24 cellular contexts compared by ENCODE assay signal in genomic region chr10:116792772-116793171, GRCh38. TPM values are rescaled to one million over a fixed set of nuclear protein-coding genes. Genes with fewer than 3 reads are reported as not detected.
DNase-seq lines count a peak whose midpoint lies in the region; ATAC-seq lines count a peak whose summit lies in the region.
"Had no signal": no experiment of that assay in that cellular context is flagged by ENCODE, and none has a peak within 500 bp of the region (broad histone marks: within the 10 kb centered on the region; RNA-seq: fewer than 3 reads in every experiment).

No MANE protein-coding gene starts in this region.

- ATAC-seq in activated T-helper 17 cell treated with anti-CD3 and anti-CD28 coated beads, Interleukin-2, amount 50 U/mL, for 72 hours (replicated peaks): peak; percentile 67
- ATAC-seq in stimulated activated effector memory CD8-positive, alpha-beta T cell treated with anti-CD3 and anti-CD28 coated beads, Interleukin-12 subunit alpha, Interleukin-12 subunit beta, amount 100 ng/mL, for 72 hours: peak; percentile 52
- ATAC-seq in stimulated activated naive CD8-positive, alpha-beta T cell treated with anti-CD3 and anti-CD28 coated beads, Interleukin-15, amount 100 ng/mL, for 72 hours: no peak
- no peak for ATAC-seq in HG02623 (IDR thresholded peaks at IDR 0.05; ENCODE audit: unreplicated experiment)
- ATAC-seq: GM12878 had no signal

- H3K4me1 Mint-ChIP-seq in activated T-cell treated with anti-CD3 and anti-CD28 coated beads, Interleukin-2, amount 50 U/mL, for 24 hours (ENCODE audit: low read depth): peaks cover 11% of the 10 kb centered on the region
- no peaks in the 10 kb centered on the region for H3K4me1 Mint-ChIP-seq in activated T-helper 17 cell treated with anti-CD3 and anti-CD28 coated beads, Interleukin-2, amount 50 U/mL, for 72 hours
- H3K4me1 Mint-ChIP-seq in stimulated activated effector memory CD8-positive, alpha-beta T cell treated with anti-CD3 and anti-CD28 coated beads, Interleukin-12 subunit alpha, Interleukin-12 subunit beta, amount 100 ng/mL, for 72 hours: peaks cover 12% of the 10 kb centered on the region
- peaks cover 21% of the 10 kb centered on the region for H3K4me1 Mint-ChIP-seq in stimulated activated naive CD8-positive, alpha-beta T cell treated with anti-CD3 and anti-CD28 coated beads, Interleukin-15, amount 100 ng/mL, for 72 hours

- H3K4me3 Mint-ChIP-seq in activated T-cell treated with anti-CD3 and anti-CD28 coated beads, Interleukin-2, amount 50 U/mL, for 24 hours: no peak overlapping the region
- no peak overlapping the region for H3K4me3 Mint-ChIP-seq in activated T-helper 17 cell treated with anti-CD3 and anti-CD28 coated beads, Interleukin-2, amount 50 U/mL, for 72 hours
- H3K4me3 Mint-ChIP-seq in stimulated activated effector memory CD8-positive, alpha-beta T cell treated with anti-CD3 and anti-CD28 coated beads, Interleukin-12 subunit alpha, Interleukin-12 subunit beta, amount 100 ng/mL, for 72 hours: no peak overlapping the region
- H3K4me3 Mint-ChIP-seq in stimulated activated naive CD8-positive, alpha-beta T cell treated with anti-CD3 and anti-CD28 coated beads, Interleukin-15, amount 100 ng/mL, for 72 hours: no peak overlapping the region
- H3K4me3 Mint-ChIP-seq: CD4-positive, alpha-beta memory T cell; CD4-positive, CD25-positive, alpha-beta regulatory T cell; CD8-positive, alpha-beta memory T cell had no signal

- DNase-seq in activated T-cell treated with anti-CD3 and anti-CD28 coated beads, Interleukin-2, amount 50 U/mL, for 24 hours: no peak
- DNase-seq in activated T-cell treated with anti-CD3 and anti-CD28 coated beads for 4 hours: no peak
- DNase-seq in stimulated activated effector memory CD8-positive, alpha-beta T cell treated with anti-CD3 and anti-CD28 coated beads, Interleukin-12 subunit alpha, Interleukin-12 subunit beta, amount 100 ng/mL, for 72 hours (ENCODE audit: low spot score in 2 of 2): no peak
- DNase-seq in stimulated activated naive CD8-positive, alpha-beta T cell treated with anti-CD3 and anti-CD28 coated beads, Interleukin-15, amount 100 ng/mL, for 72 hours: no peak
- DNase-seq: 8988T; ACHN; BE2C; C1 segment of cervical spinal cord; CD4-positive, alpha-beta memory T cell; CD4-positive, CD25-positive, alpha-beta regulatory T cell; CD8-positive, alpha-beta memory T cell; COR-L47; DMS 273 treated with DMSO at 0.1 percent for 48 hours; DMS153; DMS53; DMS79; DND-41; EL; GDM1 had no signal

- H3K27me3 Mint-ChIP-seq in activated T-cell treated with anti-CD3 and anti-CD28 coated beads, Interleukin-2, amount 50 U/mL, for 24 hours: peaks cover 44% of the 10 kb centered on the region
- H3K27me3 Mint-ChIP-seq in activated T-helper 17 cell treated with anti-CD3 and anti-CD28 coated beads, Interleukin-2, amount 50 U/mL, for 72 hours: peaks cover 25% of the 10 kb centered on the region
- peaks cover 45% of the 10 kb centered on the region for H3K27me3 Mint-ChIP-seq in stimulated activated naive CD8-positive, alpha-beta T cell treated with anti-CD3 and anti-CD28 coated beads, Interleukin-15, amount 100 ng/mL, for 72 hours

- peaks cover 3% of the 10 kb centered on the region for H3K9me3 Mint-ChIP-seq in activated T-cell treated with anti-CD3 and anti-CD28 coated beads, Interleukin-2, amount 50 U/mL, for 24 hours
- H3K9me3 Mint-ChIP-seq in activated T-helper 17 cell treated with anti-CD3 and anti-CD28 coated beads, Interleukin-2, amount 50 U/mL, for 72 hours: no peaks in the 10 kb centered on the region
- no peaks in the 10 kb centered on the region for H3K9me3 Mint-ChIP-seq in stimulated activated effector memory CD8-positive, alpha-beta T cell treated with anti-CD3 and anti-CD28 coated beads, Interleukin-12 subunit alpha, Interleukin-12 subunit beta, amount 100 ng/mL, for 72 hours
- H3K9me3 Mint-ChIP-seq in stimulated activated naive CD8-positive, alpha-beta T cell treated with anti-CD3 and anti-CD28 coated beads, Interleukin-15, amount 100 ng/mL, for 72 hours: no peaks in the 10 kb centered on the region
- H3K9me3 Mint-ChIP-seq: CD4-positive, alpha-beta memory T cell; CD8-positive, alpha-beta memory T cell had no signal

- H3K27ac Mint-ChIP-seq in activated T-cell treated with anti-CD3 and anti-CD28 coated beads, Interleukin-2, amount 50 U/mL, for 24 hours: peak overlapping the region; percentile 50
- H3K27ac Mint-ChIP-seq in activated T-helper 17 cell treated with anti-CD3 and anti-CD28 coated beads, Interleukin-2, amount 50 U/mL, for 72 hours: no peak overlapping the region
- no peak overlapping the region for H3K27ac Mint-ChIP-seq in stimulated activated effector memory CD8-positive, alpha-beta T cell treated with anti-CD3 and anti-CD28 coated beads, Interleukin-12 subunit alpha, Interleukin-12 subunit beta, amount 100 ng/mL, for 72 hours
- H3K27ac Mint-ChIP-seq in stimulated activated naive CD8-positive, alpha-beta T cell treated with anti-CD3 and anti-CD28 coated beads, Interleukin-15, amount 100 ng/mL, for 72 hours: peak overlapping the region in 1 of 2 donors; percentile 70
- H3K27ac Mint-ChIP-seq: CD14-positive monocyte; CD4-positive, alpha-beta memory T cell had no signal

- H3K36me3 Mint-ChIP-seq in activated T-cell treated with anti-CD3 and anti-CD28 coated beads, Interleukin-2, amount 50 U/mL, for 24 hours (ENCODE audit: low read depth): no peaks in the 10 kb centered on the region
- H3K36me3 Mint-ChIP-seq in activated T-helper 17 cell treated with anti-CD3 and anti-CD28 coated beads, Interleukin-2, amount 50 U/mL, for 72 hours (ENCODE audit: low read depth): no peaks in the 10 kb centered on the region
- no peaks in the 10 kb centered on the region for H3K36me3 Mint-ChIP-seq in stimulated activated effector memory CD8-positive, alpha-beta T cell treated with anti-CD3 and anti-CD28 coated beads, Interleukin-12 subunit alpha, Interleukin-12 subunit beta, amount 100 ng/mL, for 72 hours
- H3K36me3 Mint-ChIP-seq: CD14-positive monocyte; CD4-positive, alpha-beta memory T cell; CD4-positive, CD25-positive, alpha-beta regulatory T cell; CD8-positive, alpha-beta memory T cell had no signal

RNA-seq across cellular contexts. Expression of gene HSPA12A, which starts 50.4 kb away (rescaled TPM):
- total RNA-seq in activated T-helper 17 cell treated with anti-CD3 and anti-CD28 coated beads, Interleukin-2, amount 50 U/mL, for 72 hours: 1 to 10 TPM in 1 of 2 donors, under 1 TPM in 1; 0.22 to 1.1 TPM

RNA-seq across cellular contexts. Expression of gene ENO4, which starts 56.5 kb away (rescaled TPM):
- not detected for total RNA-seq in activated T-helper 17 cell treated with anti-CD3 and anti-CD28 coated beads, Interleukin-2, amount 50 U/mL, for 72 hours
- total RNA-seq: CD4-positive, alpha-beta memory T cell; CD4-positive, CD25-positive, alpha-beta regulatory T cell; CD8-positive, alpha-beta memory T cell; G401; GM12878 had no signal

Comparison
In these comparisons a context has a peak if more than half of its experiments do, and no peak if none do; other contexts are left out.
1. ATAC-seq: peak in activated T-helper 17 cell treated with anti-CD3 and anti-CD28 coated beads, Interleukin-2, amount 50 U/mL, for 72 hours (single experiment) and stimulated activated effector memory CD8-positive, alpha-beta T cell treated with anti-CD3 and anti-CD28 coated beads, Interleukin-12 subunit alpha, Interleukin-12 subunit beta, amount 100 ng/mL, for 72 hours (single experiment); none in stimulated activated naive CD8-positive, alpha-beta T cell treated with anti-CD3 and anti-CD28 coated beads, Interleukin-15, amount 100 ng/mL, for 72 hours (single experiment) and HG02623 (single experiment).